ENCODE assay signal across 1 cellular context in the genomic region with DNA sequence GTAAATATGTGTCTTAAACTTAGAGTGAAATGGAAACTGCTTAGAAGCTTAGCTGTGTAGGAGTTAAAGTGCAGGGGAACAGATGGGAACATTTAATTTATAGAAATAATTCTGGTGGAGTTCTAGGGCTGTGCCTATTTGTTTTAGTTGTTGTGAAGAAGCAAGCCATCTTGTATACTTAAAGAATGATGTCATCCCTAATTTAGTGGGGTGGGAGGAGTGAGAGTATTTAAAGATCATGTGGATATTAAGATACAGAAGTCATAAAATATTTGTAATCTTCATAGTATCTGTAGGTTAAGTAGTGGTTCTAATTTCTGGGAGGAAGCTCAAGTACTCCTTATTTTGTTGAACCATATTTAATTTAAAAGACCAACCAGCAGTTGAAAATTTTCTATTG.
TF ChIP-seq lines count a peak whose summit lies in the region.

No MANE protein-coding gene starts in this region.

TF ChIP-seq in K562, 482 proteins besides CTCF, POLR2A, EP300 and RAD21:
- no peak for TF ChIP-seq BCL6 (CRISPR knock-in tag; IDR thresholded peaks at IDR 0.05)
- peak; percentile 86; the same call in 1 of the 2 replicates for TF ChIP-seq ATF7 (IDR thresholded peaks at IDR 0.05)
- peak; percentile 22; the same call in 1 of the 2 replicates for TF ChIP-seq JUND (IDR thresholded peaks at IDR 0.05; ENCODE audit: borderline replicate concordance, low read depth, low read length)
- peak; percentile 42; the same call in 1 of the 3 replicates for TF ChIP-seq JUND (tag; IDR thresholded peaks at IDR 0.05; ENCODE audit: borderline replicate concordance, low read depth, low read length)
- peak; percentile 84 for TF ChIP-seq ATF3 (IDR thresholded peaks at IDR 0.05)
- no peak for TF ChIP-seq ATF3 (CRISPR knock-in tag; conservative IDR thresholded peaks at IDR 0.05)
